Comparison of ENCODE assay signal across 10 cellular contexts in genomic region chr19:49891393-49891792, GRCh38.
DNase-seq lines count a peak whose midpoint lies in the region; ATAC-seq lines count a peak whose summit lies in the region.
"Had no signal": no experiment of that assay in that cellular context is flagged by ENCODE, and none has a peak within 500 bp of the region (broad histone marks: within the 10 kb centered on the region; RNA-seq: fewer than 3 reads in every experiment).

No MANE protein-coding gene starts in this region.

- no peak for ATAC-seq in memory B cell (ENCODE audit: low read depth)

- H3K9me3 Mint-ChIP-seq in T-helper 2 cell treated with Interferon-gamma antibody and Interleukin-4, amounts not matched to agents 5 μg/mL and 100 μg/mL, for 36 hours, result no peaks in the 10 kb centered on the region
- H3K9me3 Mint-ChIP-seq in memory B cell, result no peaks in the 10 kb centered on the region

- H3K4me3 Mint-ChIP-seq in T-helper 2 cell treated with Interferon-gamma antibody and Interleukin-4, amounts not matched to agents 5 μg/mL and 100 μg/mL, for 36 hours, result no peak overlapping the region
- H3K4me3 Mint-ChIP-seq in memory B cell, result peak overlapping the region; percentile 53

- no peak for DNase-seq in T-helper 2 cell treated with Interferon-gamma antibody and Interleukin-4, amounts not matched to agents 5 μg/mL and 100 μg/mL, for 36 hours (ENCODE audit: low spot score)
- DNase-seq in T-helper 2 cell (no peak), memory B cell (ENCODE audit: low spot score in 2 of 2) (no peak), NCI-H1092 (lab: John Stamatoyannopoulos, UW) (no peak)
- DNase-seq: DMS 273 treated with DMSO at 0.1 percent for 48 hours, foreskin melanocyte, kidney, NCI-H1048, NCI-H226, T1000 had no signal

- peaks cover 7% of the 10 kb centered on the region for H3K36me3 Mint-ChIP-seq in T-helper 2 cell treated with Interferon-gamma antibody and Interleukin-4, amounts not matched to agents 5 μg/mL and 100 μg/mL, for 36 hours (ENCODE audit: low read depth)
- no peaks in the 10 kb centered on the region for H3K36me3 Mint-ChIP-seq in memory B cell

- peaks cover 8% of the 10 kb centered on the region for H3K4me1 Mint-ChIP-seq in T-helper 2 cell treated with Interferon-gamma antibody and Interleukin-4, amounts not matched to agents 5 μg/mL and 100 μg/mL, for 36 hours (ENCODE audit: low read depth)
- peaks cover 27% of the 10 kb centered on the region for H3K4me1 Mint-ChIP-seq in memory B cell

- no peaks in the 10 kb centered on the region for H3K27me3 Mint-ChIP-seq in T-helper 2 cell treated with Interferon-gamma antibody and Interleukin-4, amounts not matched to agents 5 μg/mL and 100 μg/mL, for 36 hours (ENCODE audit: low read depth)
- peaks cover 4% of the 10 kb centered on the region for H3K27me3 Mint-ChIP-seq in memory B cell

- peak overlapping the region; percentile 36 for H3K27ac Mint-ChIP-seq in T-helper 2 cell treated with Interferon-gamma antibody and Interleukin-4, amounts not matched to agents 5 μg/mL and 100 μg/mL, for 36 hours
- peak overlapping the region; percentile 28 for H3K27ac Mint-ChIP-seq in memory B cell
